In genomic region chr7:74380720-74381119, GRCh38 we compare ENCODE assay signal across 1 cellular context.
A peak's percentile ranks its signal among the peaks of the same experiment; 100 is the strongest.
TF ChIP-seq lines count a peak whose summit lies in the region.

No MANE protein-coding gene starts in this region.

TF ChIP-seq in HepG2, 621 proteins besides CTCF, POLR2A, EP300 and RAD21 (continued from another document):
- no peak for TF ChIP-seq ZNF770 (CRISPR knock-in tag; IDR thresholded peaks at IDR 0.05)
- peak; percentile 74; the same call in 1 of the 2 replicates for TF ChIP-seq CEBPB (IDR thresholded peaks at IDR 0.05; ENCODE audit: borderline replicate concordance, low read depth, low read length)
- TF ChIP-seq NFKB2 (CRISPR knock-in tag; IDR thresholded peaks at IDR 0.05; ENCODE audit: borderline replicate concordance), result no peak
- TF ChIP-seq AGO2 (optimal IDR thresholded peaks at IDR 0.05; ENCODE audit: low read depth, low read length), result peak; percentile 41
- no peak for TF ChIP-seq ZNF329 (CRISPR knock-in tag; IDR thresholded peaks at IDR 0.05; ENCODE audit: low read depth)
- no peak for TF ChIP-seq ZNF800 (CRISPR knock-in tag; IDR thresholded peaks at IDR 0.05)
- peak; percentile 68 for TF ChIP-seq CEBPG (CRISPR knock-in tag; IDR thresholded peaks at IDR 0.05)
- TF ChIP-seq ATF4 (CRISPR knock-in tag; IDR thresholded peaks at IDR 0.05), result peak in 1 of 2 experiments; percentile 65; a peak in 1 of 4 replicates
- TF ChIP-seq ZNF512 (CRISPR knock-in tag; IDR thresholded peaks at IDR 0.05), result no peak
- TF ChIP-seq ZNF121 (CRISPR knock-in tag; IDR thresholded peaks at IDR 0.05), result no peak
- TF ChIP-seq ZXDC (CRISPR knock-in tag; IDR thresholded peaks at IDR 0.05), result no peak
